13 cellular contexts compared by ENCODE assay signal in the genomic region with DNA sequence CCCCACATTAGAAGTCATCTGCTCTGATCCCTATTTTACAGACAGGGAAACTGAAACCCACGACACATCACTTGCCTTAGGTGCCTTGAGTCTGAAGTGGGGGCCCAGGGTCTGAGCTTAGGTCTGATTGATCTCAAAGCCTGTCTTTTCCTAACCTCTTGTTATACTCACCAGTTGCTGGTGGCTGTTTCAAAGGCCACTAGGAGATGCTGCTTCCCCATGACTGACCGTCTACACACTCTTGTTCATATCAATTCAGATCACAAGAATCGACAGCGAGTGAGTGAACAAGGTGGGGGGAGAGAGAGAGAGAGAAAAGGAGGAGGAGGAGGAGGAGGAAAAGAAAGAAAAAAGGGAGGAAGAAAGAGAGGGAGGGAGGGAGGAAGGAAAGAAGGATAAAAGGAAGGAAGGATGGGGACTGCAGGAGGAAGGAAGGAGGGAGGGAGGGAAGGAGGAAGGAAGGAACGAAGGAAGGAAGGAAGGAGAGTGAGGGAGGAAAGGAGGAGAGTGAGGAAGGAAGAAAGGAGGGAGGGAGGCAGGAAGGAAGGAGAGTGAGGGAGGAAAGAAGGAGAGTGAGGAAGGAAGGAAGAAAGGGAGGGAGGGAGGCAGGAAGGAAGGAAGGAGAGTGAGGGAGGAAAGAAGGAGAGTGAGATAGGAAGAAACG. TPM values are rescaled to one million over a fixed set of nuclear protein-coding genes. Genes with fewer than 3 reads are reported as not detected.
DNase-seq lines count a peak whose midpoint lies in the region; TF ChIP-seq lines count a peak whose summit lies in the region.
"Had no signal": no experiment of that assay in that cellular context is flagged by ENCODE, and none has a peak within 500 bp of the region (broad histone marks: within the 10 kb centered on the region; RNA-seq: fewer than 3 reads in every experiment).

No MANE protein-coding gene starts in this region.

- H3K23me2 ChIP-seq in H9 (ENCODE audit: insufficient read length, low read depth, low read length, poor library complexity, severe bottlenecking) = no peaks in the 10 kb centered on the region

- no peak overlapping the region for H2BK15ac ChIP-seq in H9 (ENCODE audit: low read depth, low read length)

- H3K27me3 Mint-ChIP-seq in H9 (ENCODE audit: low read depth) = peaks cover 5% of the 10 kb centered on the region; the same call in 1 of the 2 replicates
- H3K27me3 Mint-ChIP-seq: activated naive CD4-positive, alpha-beta T cell treated with anti-CD3 and anti-CD28 coated beads, Interleukin-2, amount 50 U/mL, for 24 hours had no signal

- H2BK5ac ChIP-seq in H9 (ENCODE audit: insufficient read length, low read length) = no peak overlapping the region

- H3T11ph ChIP-seq in H9 (ENCODE audit: low read length) = no peak overlapping the region

- no peak overlapping the region for H2AK5ac ChIP-seq in H9 (ENCODE audit: insufficient read length, low read length)

- H3K27ac ChIP-seq in H9 (ENCODE audit: insufficient read length, low read depth, low read length) = no peak overlapping the region
- H3K27ac ChIP-seq: esophagus muscularis mucosa, SJCRH30, tibial nerve had no signal

- H3K4me3 ChIP-seq in epithelial cell of esophagus (ENCODE audit: low read length) = no peak overlapping the region
- H3K4me3 ChIP-seq in foreskin fibroblast (ENCODE audit: low read depth in 1 of 2, low read length in 2 of 2) = no peak overlapping the region
- H3K4me3 ChIP-seq: esophagus muscularis mucosa, SJCRH30, smooth muscle cell, tibial nerve had no signal

- H3K79me2 ChIP-seq in H9 (ENCODE audit: insufficient read depth, low read length) = no peaks in the 10 kb centered on the region

- no peaks in the 10 kb centered on the region for H3K4me1 ChIP-seq in H9 (ENCODE audit: insufficient read depth, low read length)
- H3K4me1 ChIP-seq: SJCRH30, tibial nerve had no signal

- H4K91ac ChIP-seq in H9 (ENCODE audit: insufficient read length, low read depth, low read length) = no peak overlapping the region

- no peak overlapping the region for H2AFZ ChIP-seq in H9 (ENCODE audit: low read length)

- no peaks in the 10 kb centered on the region for H3K4me1 Mint-ChIP-seq in H9

- peaks cover 98% of the 10 kb centered on the region for H3K9me3 ChIP-seq in H9 (ENCODE audit: control insufficient read depth, low read depth, low read length)
- H3K9me3 ChIP-seq: esophagus muscularis mucosa, SJCRH30, tibial nerve had no signal

- H3K36me3 Mint-ChIP-seq in H9 (ENCODE audit: insufficient read depth in 1 of 3, low read depth in 3 of 3) = peaks cover 7 to 19% (median 18%) of the 10 kb centered on the region in 3 experiments; a peak in 6 of 7 replicates
- H3K36me3 Mint-ChIP-seq: activated naive CD4-positive, alpha-beta T cell treated with anti-CD3 and anti-CD28 coated beads, Interleukin-2, amount 50 U/mL, for 24 hours had no signal

- H4K8ac ChIP-seq in H9 (replicated peaks; ENCODE audit: insufficient read length, low read depth, low read length) = no peak overlapping the region

- DNase-seq in CD1c-positive myeloid dendritic cell (ENCODE audit: extremely low spot score) (peak; percentile 6), H9 (no peak), T-helper 22 cell (ENCODE audit: low read depth) (peak; percentile 7), epithelial cell of esophagus (ENCODE audit: low read depth) (peak; percentile 52), 8988T (no peak), foreskin fibroblast (no peak), NCI-H2227 treated with DMSO at 0.1 percent for 48 hours (lab: John Stamatoyannopoulos, UW) (no peak), globus pallidus (ENCODE audit: low spot score) (no peak)
- DNase-seq: SJCRH30 had no signal

- no peak overlapping the region for H3K9ac ChIP-seq in H9 (ENCODE audit: extremely low read depth, insufficient read length, low read length)

- no peak overlapping the region for H2BK12ac ChIP-seq in H9 (ENCODE audit: insufficient read length, low read depth, low read length)

- H3K27ac Mint-ChIP-seq in H9 = no peak overlapping the region
- H3K27ac Mint-ChIP-seq: activated naive CD4-positive, alpha-beta T cell treated with anti-CD3 and anti-CD28 coated beads, Interleukin-2, amount 50 U/mL, for 24 hours had no signal

- H3K14ac ChIP-seq in H9 (ENCODE audit: insufficient read depth, low read length) = no peak overlapping the region

- TF ChIP-seq CTCF in H9 (conservative IDR thresholded peaks at IDR 0.05) (no peak), epithelial cell of esophagus (IDR thresholded peaks at IDR 0.05; ENCODE audit: insufficient read depth, low read depth, low read length, missing control alignments) (peak; percentile 63), foreskin fibroblast (IDR thresholded peaks at IDR 0.05; ENCODE audit: low read depth, low read length) (no peak)

- peaks cover 85 to 96% of the 10 kb centered on the region in 2 experiments for H3K9me3 Mint-ChIP-seq in H9
- H3K9me3 Mint-ChIP-seq: activated naive CD4-positive, alpha-beta T cell treated with anti-CD3 and anti-CD28 coated beads, Interleukin-2, amount 50 U/mL, for 24 hours had no signal

- H3K4me2 ChIP-seq in H9 (ENCODE audit: insufficient read depth, insufficient read length, low read length) = no peak overlapping the region
- H3K4me2 ChIP-seq: smooth muscle cell had no signal

- H2BK20ac ChIP-seq in H9 (ENCODE audit: low read depth, low read length, poor library complexity, severe bottlenecking) = no peak overlapping the region

- WGBS in H9 (ENCODE audit: extremely low coverage, insufficient read length, low lambda C conversion rate) = 100% methylated on average over 1 of the region's 6 CpGs

- H3K23ac ChIP-seq in H9 (ENCODE audit: insufficient read length, low read depth, low read length) = no peak overlapping the region

- H2BK120ac ChIP-seq in H9 (ENCODE audit: low read depth, low read length, poor library complexity, severe bottlenecking) = no peak overlapping the region

- no peak overlapping the region for H3K4ac ChIP-seq in H9 (ENCODE audit: low read depth, low read length)

- peak overlapping the region; percentile 82 for H3K56ac ChIP-seq in H9 (ENCODE audit: insufficient read length, low read depth, low read length)

- no peak overlapping the region for H3K4me3 Mint-ChIP-seq in H9
- H3K4me3 Mint-ChIP-seq: activated naive CD4-positive, alpha-beta T cell treated with anti-CD3 and anti-CD28 coated beads, Interleukin-2, amount 50 U/mL, for 24 hours had no signal

- H3K27me3 ChIP-seq in H9 (ENCODE audit: insufficient read depth, low read length) = no peaks in the 10 kb centered on the region

- no peak overlapping the region for H3K18ac ChIP-seq in H9 (ENCODE audit: insufficient read length, low read depth, low read length)

- H3K79me1 ChIP-seq in H9 (ENCODE audit: insufficient read depth, low read depth, low read length, poor library complexity, severe bottlenecking) = no peaks in the 10 kb centered on the region

- no peak overlapping the region for H4K5ac ChIP-seq in H9 (ENCODE audit: insufficient read length, low read depth, low read length)

- H4K20me1 ChIP-seq in H9 (ENCODE audit: control insufficient read depth, insufficient read depth, insufficient read length) = no peaks in the 10 kb centered on the region

RNA-seq across cellular contexts. Expression of a gene that starts 3.3 kb away (rescaled TPM):
- total RNA-seq in H9 (2021) = not detected in 2 replicates
- total RNA-seq: esophagus muscularis mucosa, SJCRH30, smooth muscle cell, tibial nerve had no signal

RNA-seq across cellular contexts. Expression of a gene that starts 24.7 kb away (rescaled TPM):
- total RNA-seq in H9 (2021) = not detected in 2 replicates
- total RNA-seq: SJCRH30, smooth muscle cell, tibial nerve had no signal

Comparison
In these comparisons a context has a peak if more than half of its experiments do, and no peak if none do; other contexts are left out.
1. DNase-seq: peak in CD1c-positive myeloid dendritic cell (single experiment), T-helper 22 cell (single experiment) and epithelial cell of esophagus (single experiment); none in H9 (single experiment), 8988T (single experiment), foreskin fibroblast (0 of 2), NCI-H2227 treated with DMSO at 0.1 percent for 48 hours (single experiment) and globus pallidus (single experiment).